Comparison of ENCODE assay signal across 1 cellular context in the genomic region with DNA sequence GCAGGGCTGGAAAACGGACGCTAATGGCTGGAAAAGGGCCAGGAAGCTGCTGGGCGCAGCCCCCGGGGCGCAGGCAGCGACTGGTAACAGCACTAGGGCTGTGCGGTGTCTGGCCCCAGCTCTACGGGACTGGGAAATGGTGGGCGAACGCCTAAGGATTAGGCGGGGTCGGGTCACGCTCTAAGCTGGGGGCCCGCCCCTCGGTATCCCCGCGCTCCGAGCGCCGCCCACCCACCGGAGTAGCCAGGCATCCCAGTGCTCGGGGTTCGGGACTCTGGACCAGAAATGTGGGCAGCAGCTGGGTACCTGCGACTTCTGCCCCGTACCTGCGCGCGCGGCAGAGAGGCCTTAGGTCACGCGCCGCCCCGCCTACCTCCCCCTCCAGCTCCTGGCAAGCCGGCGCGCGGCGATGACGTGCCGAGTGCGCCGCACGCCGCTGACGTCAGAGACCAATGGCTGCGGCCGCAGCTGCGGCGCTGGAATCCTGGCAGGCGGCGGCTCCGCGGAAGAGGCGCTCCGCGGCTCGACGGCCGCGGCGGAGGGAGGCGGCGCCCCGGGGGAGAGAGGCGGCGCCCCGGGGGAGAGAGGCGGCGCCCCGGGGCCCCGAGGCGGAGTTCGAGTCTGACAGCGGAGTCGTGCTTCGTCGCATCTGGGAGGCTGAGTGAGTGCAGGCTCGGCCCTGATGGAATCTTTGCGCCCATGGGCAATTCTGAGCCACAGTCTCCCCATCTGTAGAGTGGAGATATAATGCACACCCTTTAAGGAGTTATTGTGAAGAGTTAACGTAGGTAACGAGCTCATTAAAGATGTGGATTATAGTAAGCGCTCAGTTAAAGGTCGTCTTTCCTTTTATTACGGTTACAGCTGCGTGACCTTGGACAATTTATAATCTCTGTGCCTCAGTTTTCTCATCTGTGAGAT.
TF ChIP-seq lines count a peak whose summit lies in the region.

TSS of gene HPS4 (minus strand) at position 345 of the 921 bp plus-strand sequence. CDS start 2,021 bp downstream, outside the sequence.
A gene with protein sequence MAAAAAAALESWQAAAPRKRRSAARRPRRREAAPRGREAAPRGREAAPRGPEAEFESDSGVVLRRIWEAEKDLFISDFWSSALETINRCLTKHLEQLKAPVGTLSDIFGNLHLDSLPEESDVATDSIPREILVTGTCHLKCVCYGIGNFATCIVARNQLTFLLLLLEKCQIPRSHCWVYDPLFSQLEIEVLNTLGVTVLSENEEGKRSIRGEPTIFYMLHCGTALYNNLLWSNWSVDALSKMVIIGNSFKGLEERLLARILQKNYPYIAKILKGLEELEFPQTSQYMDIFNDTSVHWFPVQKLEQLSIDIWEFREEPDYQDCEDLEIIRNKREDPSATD (plus strand): TSS at position 439 of the 921 bp plus-strand sequence. CDS start 14 bp downstream, at position 453.

TF ChIP-seq in HepG2, 621 proteins besides CTCF, POLR2A, EP300 and RAD21 (continued from another document and continues in another):
- peak; percentile 68; the same call in 1 of the 2 replicates for TF ChIP-seq ZNF280D (CRISPR knock-in tag; IDR thresholded peaks at IDR 0.05)
- peak; percentile 48 for TF ChIP-seq IKZF4 (CRISPR knock-in tag; IDR thresholded peaks at IDR 0.05; ENCODE audit: borderline replicate concordance, low read depth, not compliant biosample characterization)
- no peak for TF ChIP-seq JDP2 (CRISPR knock-in tag; IDR thresholded peaks at IDR 0.05; ENCODE audit: borderline replicate concordance)
- no peak for TF ChIP-seq HMG20A (CRISPR knock-in tag; IDR thresholded peaks at IDR 0.05; ENCODE audit: borderline replicate concordance)
- TF ChIP-seq ZNF143 (CRISPR knock-in tag; IDR thresholded peaks at IDR 0.05): peak; percentile 63
- peak; percentile 77 for TF ChIP-seq ZNF777 (CRISPR knock-in tag; IDR thresholded peaks at IDR 0.05)
- peak; percentile 78; the same call in 1 of the 2 replicates for TF ChIP-seq TBP (CRISPR knock-in tag; IDR thresholded peaks at IDR 0.05)
- peak; percentile 80; the same call in 1 of the 2 replicates for TF ChIP-seq HNRNPL (IDR thresholded peaks at IDR 0.05; ENCODE audit: low read depth, low read length)
- TF ChIP-seq MYC (CRISPR knock-in tag; IDR thresholded peaks at IDR 0.05; ENCODE audit: borderline replicate concordance): peak; percentile 94
- TF ChIP-seq ZNF792 (CRISPR knock-in tag; IDR thresholded peaks at IDR 0.05): peak; percentile 62; the same call in 1 of the 2 replicates
- peak; percentile 54 for TF ChIP-seq PHF5A (CRISPR knock-in tag; IDR thresholded peaks at IDR 0.05; ENCODE audit: low read depth, unreplicated experiment)
- TF ChIP-seq, protein P1, sequence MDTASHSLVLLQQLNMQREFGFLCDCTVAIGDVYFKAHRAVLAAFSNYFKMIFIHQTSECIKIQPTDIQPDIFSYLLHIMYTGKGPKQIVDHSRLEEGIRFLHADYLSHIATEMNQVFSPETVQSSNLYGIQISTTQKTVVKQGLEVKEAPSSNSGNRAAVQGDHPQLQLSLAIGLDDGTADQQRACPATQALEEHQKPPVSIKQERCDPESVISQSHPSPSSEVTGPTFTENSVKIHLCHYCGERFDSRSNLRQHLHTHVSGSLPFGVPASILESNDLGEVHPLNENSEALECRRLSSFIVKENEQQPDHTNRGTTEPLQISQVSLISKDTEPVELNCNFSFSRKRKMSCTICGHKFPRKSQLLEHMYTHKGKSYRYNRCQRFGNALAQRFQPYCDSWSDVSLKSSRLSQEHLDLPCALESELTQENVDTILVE (CRISPR knock-in tag; IDR thresholded peaks at IDR 0.05): peak; percentile 92
- TF ChIP-seq MIER3 (CRISPR knock-in tag; IDR thresholded peaks at IDR 0.05; ENCODE audit: borderline replicate concordance): peak; percentile 65; the same call in 1 of the 2 replicates
- no peak for TF ChIP-seq GTF3A (CRISPR knock-in tag; conservative IDR thresholded peaks at IDR 0.05)
- peak; percentile 86 for TF ChIP-seq ZSCAN31 (CRISPR knock-in tag; IDR thresholded peaks at IDR 0.05; ENCODE audit: low read depth)
- TF ChIP-seq REPIN1 (CRISPR knock-in tag; IDR thresholded peaks at IDR 0.05; ENCODE audit: borderline replicate concordance, low read depth): peak; percentile 77
- no peak for TF ChIP-seq ZNF703 (CRISPR knock-in tag; IDR thresholded peaks at IDR 0.05; ENCODE audit: borderline replicate concordance)
- peak; percentile 84 for TF ChIP-seq RXRA (CRISPR knock-in tag; IDR thresholded peaks at IDR 0.05)
- TF ChIP-seq FLYWCH1 (CRISPR knock-in tag; IDR thresholded peaks at IDR 0.05): no peak
- TF ChIP-seq, protein P2, sequence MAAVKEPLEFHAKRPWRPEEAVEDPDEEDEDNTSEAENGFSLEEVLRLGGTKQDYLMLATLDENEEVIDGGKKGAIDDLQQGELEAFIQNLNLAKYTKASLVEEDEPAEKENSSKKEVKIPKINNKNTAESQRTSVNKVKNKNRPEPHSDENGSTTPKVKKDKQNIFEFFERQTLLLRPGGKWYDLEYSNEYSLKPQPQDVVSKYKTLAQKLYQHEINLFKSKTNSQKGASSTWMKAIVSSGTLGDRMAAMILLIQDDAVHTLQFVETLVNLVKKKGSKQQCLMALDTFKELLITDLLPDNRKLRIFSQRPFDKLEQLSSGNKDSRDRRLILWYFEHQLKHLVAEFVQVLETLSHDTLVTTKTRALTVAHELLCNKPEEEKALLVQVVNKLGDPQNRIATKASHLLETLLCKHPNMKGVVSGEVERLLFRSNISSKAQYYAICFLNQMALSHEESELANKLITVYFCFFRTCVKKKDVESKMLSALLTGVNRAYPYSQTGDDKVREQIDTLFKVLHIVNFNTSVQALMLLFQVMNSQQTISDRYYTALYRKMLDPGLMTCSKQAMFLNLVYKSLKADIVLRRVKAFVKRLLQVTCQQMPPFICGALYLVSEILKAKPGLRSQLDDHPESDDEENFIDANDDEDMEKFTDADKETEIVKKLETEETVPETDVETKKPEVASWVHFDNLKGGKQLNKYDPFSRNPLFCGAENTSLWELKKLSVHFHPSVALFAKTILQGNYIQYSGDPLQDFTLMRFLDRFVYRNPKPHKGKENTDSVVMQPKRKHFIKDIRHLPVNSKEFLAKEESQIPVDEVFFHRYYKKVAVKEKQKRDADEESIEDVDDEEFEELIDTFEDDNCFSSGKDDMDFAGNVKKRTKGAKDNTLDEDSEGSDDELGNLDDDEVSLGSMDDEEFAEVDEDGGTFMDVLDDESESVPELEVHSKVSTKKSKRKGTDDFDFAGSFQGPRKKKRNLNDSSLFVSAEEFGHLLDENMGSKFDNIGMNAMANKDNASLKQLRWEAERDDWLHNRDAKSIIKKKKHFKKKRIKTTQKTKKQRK (IDR thresholded peaks at IDR 0.05; ENCODE audit: low read length): no peak
- TF ChIP-seq ARNTL (CRISPR knock-in tag; IDR thresholded peaks at IDR 0.05): peak; percentile 92
- peak; percentile 90 for TF ChIP-seq NR2C2 (CRISPR knock-in tag; IDR thresholded peaks at IDR 0.05; ENCODE audit: borderline replicate concordance)
- TF ChIP-seq ZNF343 (CRISPR knock-in tag; IDR thresholded peaks at IDR 0.05): no peak
- TF ChIP-seq, protein P3, sequence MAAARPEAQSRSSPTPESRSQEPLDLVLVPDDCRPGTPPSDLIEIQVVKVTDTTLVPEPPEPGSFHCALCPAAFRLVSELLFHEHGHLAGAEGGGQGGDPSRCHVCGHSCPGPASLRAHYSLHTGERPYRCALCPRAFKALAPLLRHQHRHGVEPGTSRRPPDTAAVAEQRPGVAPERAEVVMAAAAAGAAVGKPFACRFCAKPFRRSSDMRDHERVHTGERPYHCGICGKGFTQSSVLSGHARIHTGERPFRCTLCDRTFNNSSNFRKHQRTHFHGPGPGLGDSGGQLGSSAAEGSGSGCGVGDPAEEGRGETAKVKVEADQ (CRISPR knock-in tag; IDR thresholded peaks at IDR 0.05; ENCODE audit: borderline replicate concordance): peak; percentile 87
- TF ChIP-seq ATF1 (CRISPR knock-in tag; IDR thresholded peaks at IDR 0.05): peak; percentile 97
- TF ChIP-seq KDM6A (CRISPR knock-in tag; IDR thresholded peaks at IDR 0.05; ENCODE audit: low read depth): no peak
- no peak for TF ChIP-seq ZNF101 (CRISPR knock-in tag; IDR thresholded peaks at IDR 0.05; ENCODE audit: borderline replicate concordance, low read depth)
- no peak for TF ChIP-seq SOX13 (IDR thresholded peaks at IDR 0.05)
- TF ChIP-seq SOX13 (CRISPR knock-in tag; conservative IDR thresholded peaks at IDR 0.05 in 1 of 2, IDR thresholded peaks at IDR 0.05 in 1 of 2): peak in 1 of 2 experiments; percentile 47; a peak in 2 of 4 replicates
- 0 out of 2 replicates have a peak, but pooled peaks have one; percentile 49 for TF ChIP-seq ZNF709 (CRISPR knock-in tag; IDR thresholded peaks at IDR 0.05)
- TF ChIP-seq, protein P4, sequence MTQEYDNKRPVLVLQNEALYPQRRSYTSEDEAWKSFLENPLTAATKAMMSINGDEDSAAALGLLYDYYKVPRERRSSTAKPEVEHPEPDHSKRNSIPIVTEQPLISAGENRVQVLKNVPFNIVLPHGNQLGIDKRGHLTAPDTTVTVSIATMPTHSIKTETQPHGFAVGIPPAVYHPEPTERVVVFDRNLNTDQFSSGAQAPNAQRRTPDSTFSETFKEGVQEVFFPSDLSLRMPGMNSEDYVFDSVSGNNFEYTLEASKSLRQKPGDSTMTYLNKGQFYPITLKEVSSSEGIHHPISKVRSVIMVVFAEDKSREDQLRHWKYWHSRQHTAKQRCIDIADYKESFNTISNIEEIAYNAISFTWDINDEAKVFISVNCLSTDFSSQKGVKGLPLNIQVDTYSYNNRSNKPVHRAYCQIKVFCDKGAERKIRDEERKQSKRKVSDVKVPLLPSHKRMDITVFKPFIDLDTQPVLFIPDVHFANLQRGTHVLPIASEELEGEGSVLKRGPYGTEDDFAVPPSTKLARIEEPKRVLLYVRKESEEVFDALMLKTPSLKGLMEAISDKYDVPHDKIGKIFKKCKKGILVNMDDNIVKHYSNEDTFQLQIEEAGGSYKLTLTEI (CRISPR knock-in tag; conservative IDR thresholded peaks at IDR 0.05): no peak
- peak; percentile 45 for TF ChIP-seq CBX1 (IDR thresholded peaks at IDR 0.05; ENCODE audit: low read depth)
- peak; percentile 96 for TF ChIP-seq CREM (IDR thresholded peaks at IDR 0.05)
- peak; percentile 98 for TF ChIP-seq CREM (CRISPR knock-in tag; IDR thresholded peaks at IDR 0.05)
- TF ChIP-seq CBX5 (CRISPR knock-in tag; IDR thresholded peaks at IDR 0.05; ENCODE audit: borderline replicate concordance): peak; percentile 72; the same call in 1 of the 2 replicates
- no peak for TF ChIP-seq XBP1 (CRISPR knock-in tag; IDR thresholded peaks at IDR 0.05)
- no peak for TF ChIP-seq ZNF577 (CRISPR knock-in tag; IDR thresholded peaks at IDR 0.05; ENCODE audit: borderline replicate concordance, low read depth)
- peak; percentile 91 for TF ChIP-seq TAF1 (CRISPR knock-in tag; IDR thresholded peaks at IDR 0.05)
- TF ChIP-seq ZSCAN25 (CRISPR knock-in tag; IDR thresholded peaks at IDR 0.05): peak; percentile 40; the same call in 1 of the 2 replicates
- peak; percentile 64; the same call in 1 of the 2 replicates for TF ChIP-seq ZSCAN20 (CRISPR knock-in tag; IDR thresholded peaks at IDR 0.05; ENCODE audit: borderline replicate concordance)
- peak; percentile 59; the same call in 1 of the 2 replicates for TF ChIP-seq LBX2 (CRISPR knock-in tag; IDR thresholded peaks at IDR 0.05; ENCODE audit: borderline replicate concordance)
- peak; percentile 99 for TF ChIP-seq HOXA3 (CRISPR knock-in tag; IDR thresholded peaks at IDR 0.05)
- TF ChIP-seq HNRNPH1 (optimal IDR thresholded peaks at IDR 0.05; ENCODE audit: low read depth, low read length): no peak
- TF ChIP-seq RARG (CRISPR knock-in tag; IDR thresholded peaks at IDR 0.05; ENCODE audit: low read depth): no peak
- TF ChIP-seq, protein P5, sequence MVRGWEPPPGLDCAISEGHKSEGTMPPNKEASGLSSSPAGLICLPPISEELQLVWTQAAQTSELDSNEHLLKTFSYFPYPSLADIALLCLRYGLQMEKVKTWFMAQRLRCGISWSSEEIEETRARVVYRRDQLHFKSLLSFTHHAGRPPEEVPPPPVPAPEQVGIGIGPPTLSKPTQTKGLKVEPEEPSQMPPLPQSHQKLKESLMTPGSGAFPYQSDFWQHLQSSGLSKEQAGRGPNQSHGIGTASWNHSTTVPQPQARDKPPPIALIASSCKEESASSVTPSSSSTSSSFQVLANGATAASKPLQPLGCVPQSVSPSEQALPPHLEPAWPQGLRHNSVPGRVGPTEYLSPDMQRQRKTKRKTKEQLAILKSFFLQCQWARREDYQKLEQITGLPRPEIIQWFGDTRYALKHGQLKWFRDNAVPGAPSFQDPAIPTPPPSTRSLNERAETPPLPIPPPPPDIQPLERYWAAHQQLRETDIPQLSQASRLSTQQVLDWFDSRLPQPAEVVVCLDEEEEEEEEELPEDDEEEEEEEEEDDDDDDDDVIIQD (CRISPR knock-in tag; IDR thresholded peaks at IDR 0.05; ENCODE audit: low read depth): peak; percentile 40; the same call in 1 of the 2 replicates
- TF ChIP-seq MAF1 (CRISPR knock-in tag; IDR thresholded peaks at IDR 0.05; ENCODE audit: borderline replicate concordance): peak; percentile 77; the same call in 1 of the 2 replicates
- peak; percentile 34; the same call in 1 of the 2 replicates for TF ChIP-seq ZNF543 (CRISPR knock-in tag; IDR thresholded peaks at IDR 0.05)
- no peak for TF ChIP-seq CHD2 (IDR thresholded peaks at IDR 0.05; ENCODE audit: low read depth, low read length)
